8 cellular contexts compared by ENCODE assay signal in the genomic region with DNA sequence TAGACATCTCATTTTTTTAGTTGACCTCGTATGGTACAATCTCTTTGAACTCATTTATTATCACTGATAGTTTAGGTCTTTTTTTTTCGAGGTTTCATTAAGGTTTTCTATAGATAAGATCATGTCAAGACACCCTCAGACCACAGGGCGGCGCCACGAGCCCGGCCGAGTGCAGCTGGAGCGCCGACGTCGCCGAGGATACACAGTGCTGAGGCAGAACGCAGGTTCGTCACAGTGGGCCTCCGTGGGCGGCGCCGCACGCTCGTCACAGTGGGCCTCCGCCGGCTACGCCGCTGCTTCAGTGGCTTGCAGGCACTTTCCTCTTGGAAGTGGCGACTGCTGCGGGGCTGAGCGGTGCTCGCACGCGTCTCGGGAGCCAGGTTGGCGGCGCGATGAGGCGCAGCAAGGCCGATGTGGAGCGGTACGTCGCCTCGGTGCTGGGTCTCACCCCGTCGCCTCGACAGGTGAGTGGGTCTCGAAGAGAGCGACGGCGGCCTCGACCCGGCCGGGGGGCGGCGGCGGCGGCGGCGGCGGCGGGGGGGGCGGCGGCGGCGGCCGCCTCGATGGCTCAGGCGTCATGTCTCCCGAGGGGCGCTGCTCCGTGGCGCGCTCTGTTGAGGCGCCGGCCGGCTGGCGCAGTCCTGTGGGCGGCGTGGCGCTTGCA. TPM values are rescaled to one million over a fixed set of nuclear protein-coding genes. Genes with fewer than 3 reads are reported as not detected.
DNase-seq lines count a peak whose midpoint lies in the region; ATAC-seq and TF ChIP-seq lines count a peak whose summit lies in the region.
"Not testable (repeated sequence)": the region's sequence is repeated elsewhere in the genome, so short reads cannot be mapped to it uniquely, and the experiment has no call there.

Gene RGPD5, plus strand, starts transcription at position 232 of the 664 bp plus-strand sequence. Its CDS starts 161 bp downstream, at position 393.

- POLR2A ChIA-PET in CD8-positive, alpha-beta T cell (lab: Charles Lee); activated CD4-positive, alpha-beta memory T cell treated with anti-CD3 and anti-CD28 coated beads, Interleukin-2, amount 10 ng/mL, durations not matched to agents 7 days and 5 days (lab: Charles Lee): not testable (repeated sequence)

- H3K9me3 ChIP-seq in CD8-positive, alpha-beta T cell (ENCODE audit: low read length); sigmoid colon: not testable (repeated sequence)

- H3K36me3 ChIP-seq in CD8-positive, alpha-beta T cell (ENCODE audit: insufficient read depth, low read length); sigmoid colon: not testable (repeated sequence)

- in situ Hi-C loops in endometrial microvascular endothelial cells (cut with HindIII; ENCODE audit: inconsistent ontology term, low pct_unique_long_range_greater_than_20kb, low sequenced_read_pairs) = not testable (repeated sequence)

- ATAC-seq in CD8-positive, alpha-beta T cell = peak; percentile 99
- ATAC-seq in GM19452 (IDR thresholded peaks at IDR 0.05; ENCODE audit: unreplicated experiment) (peak; percentile 96), HG02763 (IDR thresholded peaks at IDR 0.05; ENCODE audit: unreplicated experiment) (peak; percentile 94), HG03457 (IDR thresholded peaks at IDR 0.05; ENCODE audit: unreplicated experiment) (peak; percentile 89)

- not testable (repeated sequence) for H3K9me3 Mint-ChIP-seq in CD8-positive, alpha-beta T cell; activated CD4-positive, alpha-beta memory T cell treated with anti-CD3 and anti-CD28 coated beads, Interleukin-2, amount 10 ng/mL, durations not matched to agents 7 days and 5 days

- not testable (repeated sequence) for H3K27me3 Mint-ChIP-seq in CD8-positive, alpha-beta T cell (ENCODE audit: low read depth); activated CD4-positive, alpha-beta memory T cell treated with anti-CD3 and anti-CD28 coated beads, Interleukin-2, amount 10 ng/mL, durations not matched to agents 7 days and 5 days

- H3K4me1 ChIP-seq in CD8-positive, alpha-beta T cell (ENCODE audit: insufficient read depth, low read length); sigmoid colon: not testable (repeated sequence)

- no CpG with 5 or more reads among the region's 77 CpGs for WGBS in lower leg skin, 2 donors
- WGBS in sigmoid colon, 2 donors = 0% methylated on average over 22 to 23 of the region's 77 CpGs

- not testable (repeated sequence) for H3K27ac ChIP-seq in CD8-positive, alpha-beta T cell (ENCODE audit: low read depth, low read length); sigmoid colon

- H3K4me1 Mint-ChIP-seq in CD8-positive, alpha-beta T cell (ENCODE audit: low read depth); activated CD4-positive, alpha-beta memory T cell treated with anti-CD3 and anti-CD28 coated beads, Interleukin-2, amount 10 ng/mL, durations not matched to agents 7 days and 5 days: not testable (repeated sequence)

- H3K4me3 ChIP-seq in CD8-positive, alpha-beta T cell (ENCODE audit: low read depth, low read length); lower leg skin (ENCODE audit: low read depth, poor library complexity, severe bottlenecking); sigmoid colon: not testable (repeated sequence)

- H3K27ac Mint-ChIP-seq in CD8-positive, alpha-beta T cell; activated CD4-positive, alpha-beta memory T cell treated with anti-CD3 and anti-CD28 coated beads, Interleukin-2, amount 10 ng/mL, durations not matched to agents 7 days and 5 days: not testable (repeated sequence)

- intact Hi-C loops in CD8-positive, alpha-beta T cell (cut with DNase I, micrococcal nuclease); lower leg skin (cut with DNase I; ENCODE audit: low total_unique reads); sigmoid colon (cut with DNase I): not testable (repeated sequence)

- H3K27me3 ChIP-seq in CD8-positive, alpha-beta T cell (ENCODE audit: insufficient read depth, low read length); sigmoid colon: not testable (repeated sequence)

- DNase-seq in CD8-positive, alpha-beta T cell = peak in 2 of 7 experiments; percentile 15 to 18
- not testable (repeated sequence) for DNase-seq in activated CD4-positive, alpha-beta memory T cell treated with anti-CD3 and anti-CD28 coated beads, Interleukin-2, amount 10 ng/mL, durations not matched to agents 7 days and 5 days; lower leg skin (ENCODE audit: low spot score in 2 of 2); sigmoid colon

- TF ChIP-seq EP300 in sigmoid colon (IDR thresholded peaks at IDR 0.05) = not testable (repeated sequence)

- CTCF ChIA-PET in CD8-positive, alpha-beta T cell (lab: Charles Lee); activated CD4-positive, alpha-beta memory T cell treated with anti-CD3 and anti-CD28 coated beads, Interleukin-2, amount 10 ng/mL, durations not matched to agents 7 days and 5 days (lab: Charles Lee): not testable (repeated sequence)

- TF ChIP-seq CTCF in CD8-positive, alpha-beta T cell (IDR thresholded peaks at IDR 0.05); lower leg skin (IDR thresholded peaks at IDR 0.05); sigmoid colon (IDR thresholded peaks at IDR 0.05): not testable (repeated sequence)

- H3K36me3 Mint-ChIP-seq in CD8-positive, alpha-beta T cell; activated CD4-positive, alpha-beta memory T cell treated with anti-CD3 and anti-CD28 coated beads, Interleukin-2, amount 10 ng/mL, durations not matched to agents 7 days and 5 days (ENCODE audit: low read depth): not testable (repeated sequence)

- TF ChIP-seq POLR2A in lower leg skin (IDR thresholded peaks at IDR 0.05); sigmoid colon (IDR thresholded peaks at IDR 0.05): not testable (repeated sequence)

- not testable (repeated sequence) for H3K4me3 Mint-ChIP-seq in CD8-positive, alpha-beta T cell; activated CD4-positive, alpha-beta memory T cell treated with anti-CD3 and anti-CD28 coated beads, Interleukin-2, amount 10 ng/mL, durations not matched to agents 7 days and 5 days

RNA-seq across cellular contexts. Expression of gene RGPD5, which starts in this region (rescaled TPM):
- total RNA-seq in CD8-positive, alpha-beta T cell = 100 to 1,000 TPM; 243 to 401 TPM
- 10 to 100 TPM; 16.1 to 20.3 TPM for total RNA-seq in activated CD4-positive, alpha-beta memory T cell treated with anti-CD3 and anti-CD28 coated beads, Interleukin-2, amount 10 ng/mL, durations not matched to agents 7 days and 5 days
- total RNA-seq in endometrial microvascular endothelial cells (ENCODE audit: inconsistent ontology term) (10.1 TPM), lower leg skin (10 to 100 TPM; 13.7 to 68.5 (median 18.8) TPM), sigmoid colon (10 to 100 TPM; 21.0 to 44.1 (median 28.8) TPM)
- polyA plus RNA-seq in sigmoid colon = 1 to 10 TPM in 2 of 3 donors, under 1 TPM in 1; 0.92 to 5.5 (median 3.6) TPM
